ENCODE assay signal across 21 cellular contexts in the genomic region with DNA sequence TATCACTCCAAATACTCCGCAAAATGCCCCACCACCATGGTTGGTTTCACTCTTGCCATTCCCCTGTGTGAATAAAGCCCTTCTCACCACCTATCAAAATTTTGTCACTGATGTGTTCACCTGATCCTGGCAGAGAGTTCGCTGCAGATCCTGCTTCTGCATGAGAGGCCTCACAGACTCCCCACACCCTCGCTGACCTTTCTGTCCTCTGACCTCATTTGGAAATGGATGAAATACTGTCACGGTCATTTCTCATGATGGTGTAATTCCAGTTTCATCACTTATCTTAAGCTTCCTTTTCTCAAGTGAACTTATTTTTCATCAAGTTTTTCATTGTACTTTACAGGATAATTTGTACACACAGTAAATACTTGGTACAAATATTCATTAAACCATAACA.
"Had no signal": no experiment of that assay in that cellular context is flagged by ENCODE, and none has a peak within 500 bp of the region (broad histone marks: within the 10 kb centered on the region; RNA-seq: fewer than 3 reads in every experiment).

No MANE protein-coding gene starts in this region.

- H3K4me1 ChIP-seq: colonic mucosa, foreskin keratinocyte, psoas muscle, right lobe of liver had no signal

- H3K27ac ChIP-seq: colonic mucosa, foreskin keratinocyte, hepatocyte, psoas muscle, right lobe of liver, tibial artery had no signal

- H3K4me3 ChIP-seq: colonic mucosa, hepatocyte, psoas muscle, right lobe of liver, tibial artery had no signal

- H3K27me3 Mint-ChIP-seq: stimulated activated memory B cell treated with anti-CD40 and anti-IgM and Interleukin-4, amounts not matched to agents 10 μg/mL and 1 μg/mL and 100 μg/mL, for 72 hours; stimulated activated naive CD8-positive, alpha-beta T cell treated with anti-CD3 and anti-CD28 coated beads, Interleukin-15, Interleukin-2, amounts not matched to agents 100 ng/mL and 50 ng/mL, for 24 hours had no signal

- H3K9me3 ChIP-seq: colonic mucosa, psoas muscle, right lobe of liver, tibial artery had no signal

- H3K4me3 Mint-ChIP-seq: endodermal cell; naive B cell; nephron progenitor cell; stimulated activated memory B cell treated with anti-CD40 and anti-IgM and Interleukin-4, amounts not matched to agents 10 μg/mL and 1 μg/mL and 100 μg/mL, for 72 hours; stimulated activated naive CD8-positive, alpha-beta T cell treated with anti-CD3 and anti-CD28 coated beads, Interleukin-15, Interleukin-2, amounts not matched to agents 100 ng/mL and 50 ng/mL, for 24 hours had no signal

- H3K36me3 ChIP-seq: colonic mucosa, right lobe of liver, tibial artery had no signal

- H3K36me3 Mint-ChIP-seq: stimulated activated memory B cell treated with anti-CD40 and anti-IgM and Interleukin-4, amounts not matched to agents 10 μg/mL and 1 μg/mL and 100 μg/mL, for 72 hours had no signal

- H3K4me1 Mint-ChIP-seq: endodermal cell; naive B cell; stimulated activated memory B cell treated with anti-CD40 and anti-IgM and Interleukin-4, amounts not matched to agents 10 μg/mL and 1 μg/mL and 100 μg/mL, for 72 hours had no signal

- H3K9me3 Mint-ChIP-seq: endodermal cell had no signal

- H3K27ac Mint-ChIP-seq: endodermal cell; naive B cell; nephron progenitor cell; stimulated activated memory B cell treated with anti-CD40 and anti-IgM and Interleukin-4, amounts not matched to agents 10 μg/mL and 1 μg/mL and 100 μg/mL, for 72 hours; stimulated activated naive CD8-positive, alpha-beta T cell treated with anti-CD3 and anti-CD28 coated beads, Interleukin-15, Interleukin-2, amounts not matched to agents 100 ng/mL and 50 ng/mL, for 24 hours had no signal

- DNase-seq: colonic mucosa; dermis blood vessel endothelial cell; effector CD4-positive, alpha-beta T cell; endodermal cell; erythroblast; foreskin keratinocyte; head of caudate nucleus; kidney; left cardiac atrium; left ventricle myocardium superior; mesendoderm; naive B cell; nephron progenitor cell; psoas muscle; retina; right lobe of liver; stimulated activated CD4-positive, alpha-beta T cell treated with anti-CD3 and anti-CD28 coated beads, Interleukin-4, amount 100 ng/mL, for 24 hours; tibial artery had no signal

- ATAC-seq: foreskin keratinocyte, left cardiac atrium, psoas muscle, right lobe of liver had no signal

- H3K27me3 ChIP-seq: colonic mucosa, foreskin keratinocyte, hepatocyte, right lobe of liver, tibial artery had no signal
